In the genomic region with DNA sequence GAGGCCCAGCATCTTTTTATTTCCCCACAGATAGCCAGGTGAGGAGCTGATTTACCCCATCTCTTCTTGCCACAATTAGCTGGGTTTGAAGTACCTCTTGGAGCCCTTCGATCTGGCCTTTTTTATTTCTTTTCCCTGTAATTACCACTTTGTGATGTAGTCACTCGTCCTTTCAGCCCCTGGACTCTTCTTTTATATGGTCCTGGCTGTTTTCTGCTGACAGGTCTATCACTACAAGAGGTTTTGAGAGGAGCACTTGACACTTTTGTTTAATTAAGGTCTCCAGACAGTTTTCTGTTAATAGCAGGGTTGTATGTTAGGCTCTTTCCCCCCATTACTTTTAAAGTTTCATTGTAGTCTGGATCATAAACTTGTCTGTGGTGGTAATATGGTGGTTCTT, we compare ENCODE assay signal across 17 cellular contexts. TPM values are rescaled to one million over a fixed set of nuclear protein-coding genes. Genes with fewer than 3 reads are reported as not detected.
"Had no signal": no experiment of that assay in that cellular context is flagged by ENCODE, and none has a peak within 500 bp of the region (broad histone marks: within the 10 kb centered on the region; RNA-seq: fewer than 3 reads in every experiment).

No MANE protein-coding gene starts in this region.

- H3K27me3 Mint-ChIP-seq: activated CD4-positive, alpha-beta T cell treated with anti-CD3 and anti-CD28 coated beads for 36 hours; stimulated activated naive CD8-positive, alpha-beta T cell treated with anti-CD3 and anti-CD28 coated beads, Interleukin-15, Interleukin-2, amounts not matched to agents 100 ng/mL and 50 ng/mL, for 24 hours had no signal

- DNase-seq: activated CD4-positive, alpha-beta T cell treated with anti-CD3 and anti-CD28 coated beads for 36 hours; activated CD8-positive, alpha-beta memory T cell treated with anti-CD3 and anti-CD28 coated beads, Interleukin-2, amount 50 U/mL, for 48 hours; activated CD8-positive, alpha-beta T cell treated with anti-CD3 and anti-CD28 coated beads, Interleukin-2, amount 10 ng/mL, durations not matched to agents 7 days and 5 days; foreskin melanocyte; heart left ventricle; left lung; ovary; stimulated activated CD4-positive, alpha-beta T cell treated with anti-CD3 and anti-CD28 coated beads, Interleukin-4, amount 100 ng/mL, for 1 hour; stimulated activated CD8-positive, alpha-beta memory T cell treated with anti-CD3 and anti-CD28 coated beads, Interleukin-4, amount 100 ng/mL, for 48 hours had no signal

- H3K9me3 Mint-ChIP-seq: stimulated activated naive CD8-positive, alpha-beta T cell treated with anti-CD3 and anti-CD28 coated beads, Interleukin-15, Interleukin-2, amounts not matched to agents 100 ng/mL and 50 ng/mL, for 24 hours had no signal

- H3K4me3 ChIP-seq: heart left ventricle, left lung, ovary had no signal

- H3K9me3 ChIP-seq: heart left ventricle, left lung, ovary had no signal

- H3K36me3 ChIP-seq: heart left ventricle, left lung, ovary had no signal

- H3K4me3 Mint-ChIP-seq: activated CD4-positive, alpha-beta T cell treated with anti-CD3 and anti-CD28 coated beads for 36 hours; activated CD8-positive, alpha-beta T cell treated with anti-CD3 and anti-CD28 coated beads, Interleukin-2, amount 10 ng/mL, durations not matched to agents 7 days and 5 days; stimulated activated naive CD8-positive, alpha-beta T cell treated with anti-CD3 and anti-CD28 coated beads, Interleukin-15, Interleukin-2, amounts not matched to agents 100 ng/mL and 50 ng/mL, for 24 hours had no signal

- H3K27me3 ChIP-seq: heart left ventricle, left lung, ovary had no signal

- H3K27ac ChIP-seq: heart left ventricle, left lung, ovary had no signal

- H3K27ac Mint-ChIP-seq: activated CD4-positive, alpha-beta T cell treated with anti-CD3 and anti-CD28 coated beads for 36 hours; activated CD8-positive, alpha-beta T cell treated with anti-CD3 and anti-CD28 coated beads, Interleukin-2, amount 10 ng/mL, durations not matched to agents 7 days and 5 days; stimulated activated naive CD8-positive, alpha-beta T cell treated with anti-CD3 and anti-CD28 coated beads, Interleukin-15, Interleukin-2, amounts not matched to agents 100 ng/mL and 50 ng/mL, for 24 hours had no signal

RNA-seq across cellular contexts. Expression of a gene that starts 36.7 kb away (rescaled TPM):
- total RNA-seq: activated CD4-positive, alpha-beta T cell treated with anti-CD3 and anti-CD28 coated beads for 36 hours; activated CD8-positive, alpha-beta T cell treated with anti-CD3 and anti-CD28 coated beads, Interleukin-2, amount 10 ng/mL, durations not matched to agents 7 days and 5 days; cardiac septum; endothelial cell of umbilical vein; heart left ventricle; left lung; mucosa of gallbladder; ovary; renal cortical epithelial cell; temporal lobe had no signal
- polyA plus RNA-seq: endothelial cell of umbilical vein, heart left ventricle, keratinocyte, neural cell, ovary had no signal

RNA-seq across cellular contexts. Expression of a gene that starts 56.4 kb away (rescaled TPM):
- total RNA-seq: activated CD4-positive, alpha-beta T cell treated with anti-CD3 and anti-CD28 coated beads for 36 hours; activated CD8-positive, alpha-beta T cell treated with anti-CD3 and anti-CD28 coated beads, Interleukin-2, amount 10 ng/mL, durations not matched to agents 7 days and 5 days; cardiac septum; endothelial cell of umbilical vein; heart left ventricle; left lung; mucosa of gallbladder; ovary; renal cortical epithelial cell; temporal lobe had no signal
- polyA plus RNA-seq: endothelial cell of umbilical vein, heart left ventricle, keratinocyte, neural cell, ovary had no signal
